21 cellular contexts compared by ENCODE assay signal in the genomic region with DNA sequence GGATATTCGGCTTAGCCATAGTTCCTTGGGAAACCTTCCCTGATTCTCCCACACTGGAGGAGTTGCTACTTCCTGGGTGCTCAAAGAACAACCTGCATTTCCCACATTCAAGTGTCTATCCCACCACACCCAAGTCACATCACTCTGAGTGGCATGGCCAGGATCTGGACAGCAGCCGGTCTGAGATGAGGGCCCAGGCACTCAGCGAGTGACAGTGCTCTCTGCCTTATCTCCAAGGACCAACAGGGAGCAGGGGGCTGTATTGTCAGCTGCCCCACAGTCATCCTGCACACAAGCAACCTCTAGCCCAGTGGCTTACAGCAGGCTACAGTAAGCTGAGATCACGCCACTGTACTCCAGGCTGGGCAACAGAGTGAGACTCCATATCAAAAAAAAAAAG. TPM values are rescaled to one million over a fixed set of nuclear protein-coding genes. Genes with fewer than 3 reads are reported as not detected.
"Had no signal": no experiment of that assay in that cellular context is flagged by ENCODE, and none has a peak within 500 bp of the region (broad histone marks: within the 10 kb centered on the region; RNA-seq: fewer than 3 reads in every experiment).

No MANE protein-coding gene starts in this region.

- ATAC-seq: natural killer cell treated with Interleukin-12 subunit alpha and Interleukin-12 subunit beta and Interleukin-15 and Interleukin-18, amount 100 ng/mL, for 72 hours; stimulated activated effector memory CD8-positive, alpha-beta T cell treated with anti-CD3 and anti-CD28 coated beads, Interleukin-12 subunit alpha, Interleukin-12 subunit beta, amount 100 ng/mL, for 72 hours; stimulated activated naive CD8-positive, alpha-beta T cell treated with anti-CD3 and anti-CD28 coated beads, Interleukin-15, Interleukin-2, amounts not matched to agents 100 U/mL and 50 U/mL, for 24 hours had no signal

- H3K4me3 ChIP-seq: gastrocnemius medialis, left ventricle myocardium inferior, lower lobe of right lung, neural progenitor cell, prostate gland, right lobe of liver, suprapubic skin, thyroid gland had no signal

- H3K27ac Mint-ChIP-seq: memory B cell; natural killer cell treated with Interleukin-12 subunit alpha and Interleukin-12 subunit beta and Interleukin-15 and Interleukin-18, amount 100 ng/mL, for 72 hours; neural progenitor cell; stimulated activated effector memory CD8-positive, alpha-beta T cell treated with anti-CD3 and anti-CD28 coated beads, Interleukin-12 subunit alpha, Interleukin-12 subunit beta, amount 100 ng/mL, for 72 hours; type B pancreatic cell had no signal

- H3K27ac ChIP-seq: gastrocnemius medialis, left ventricle myocardium inferior, lower lobe of right lung, neural progenitor cell, parathyroid adenoma, prostate gland, right lobe of liver, suprapubic skin, thyroid gland had no signal

- H3K4me1 ChIP-seq: gastrocnemius medialis, left ventricle myocardium inferior, lower lobe of right lung, neural progenitor cell, parathyroid adenoma, prostate gland, right lobe of liver, suprapubic skin, thyroid gland had no signal

- DNase-seq: effector memory CD4-positive, alpha-beta T cell; gastrocnemius medialis; kidney; left cardiac atrium; left ventricle myocardium inferior; lower lobe of right lung; right lobe of liver; stimulated activated CD4-positive, alpha-beta T cell treated with anti-CD3 and anti-CD28 coated beads, Interleukin-4, amount 100 ng/mL, for 1 hour had no signal

- H3K9me3 Mint-ChIP-seq: natural killer cell treated with Interleukin-12 subunit alpha and Interleukin-12 subunit beta and Interleukin-15 and Interleukin-18, amount 100 ng/mL, for 72 hours; neural progenitor cell; type B pancreatic cell had no signal

- H3K9me3 ChIP-seq: gastrocnemius medialis, left ventricle myocardium inferior, lower lobe of right lung, prostate gland, right lobe of liver, suprapubic skin, thyroid gland had no signal

- H3K27me3 ChIP-seq: gastrocnemius medialis, neural progenitor cell, right lobe of liver, thyroid gland had no signal

- H3K36me3 ChIP-seq: gastrocnemius medialis, left ventricle myocardium inferior, lower lobe of right lung, neural progenitor cell, prostate gland, right lobe of liver, suprapubic skin, thyroid gland had no signal

- H3K4me3 Mint-ChIP-seq: memory B cell; natural killer cell treated with Interleukin-12 subunit alpha and Interleukin-12 subunit beta and Interleukin-15 and Interleukin-18, amount 100 ng/mL, for 72 hours; neural progenitor cell; stimulated activated effector memory CD8-positive, alpha-beta T cell treated with anti-CD3 and anti-CD28 coated beads, Interleukin-12 subunit alpha, Interleukin-12 subunit beta, amount 100 ng/mL, for 72 hours had no signal

- H3K36me3 Mint-ChIP-seq: memory B cell; natural killer cell treated with Interleukin-12 subunit alpha and Interleukin-12 subunit beta and Interleukin-15 and Interleukin-18, amount 100 ng/mL, for 72 hours; neural progenitor cell; stimulated activated effector memory CD8-positive, alpha-beta T cell treated with anti-CD3 and anti-CD28 coated beads, Interleukin-12 subunit alpha, Interleukin-12 subunit beta, amount 100 ng/mL, for 72 hours; type B pancreatic cell had no signal

RNA-seq across cellular contexts. Expression of a gene that starts 16.1 kb away (rescaled TPM):
- total RNA-seq: esophagus mucosa; gastrocnemius medialis; kidney; left cardiac atrium; left ventricle myocardium inferior; lower lobe of right lung; natural killer cell treated with Interleukin-12 subunit alpha and Interleukin-12 subunit beta and Interleukin-15 and Interleukin-18, amount 100 ng/mL, for 72 hours; prostate gland; right lobe of liver; suprapubic skin; thyroid gland had no signal

RNA-seq across cellular contexts. Expression of a gene that starts 19.8 kb away (rescaled TPM):
- total RNA-seq: esophagus mucosa; fibroblast of villous mesenchyme; gastrocnemius medialis; kidney; left cardiac atrium; left ventricle myocardium inferior; lower lobe of right lung; natural killer cell treated with Interleukin-12 subunit alpha and Interleukin-12 subunit beta and Interleukin-15 and Interleukin-18, amount 100 ng/mL, for 72 hours; renal cortical epithelial cell; right lobe of liver; suprapubic skin; thyroid gland had no signal
